Comparison of ENCODE assay signal across 8 cellular contexts in the genomic region with DNA sequence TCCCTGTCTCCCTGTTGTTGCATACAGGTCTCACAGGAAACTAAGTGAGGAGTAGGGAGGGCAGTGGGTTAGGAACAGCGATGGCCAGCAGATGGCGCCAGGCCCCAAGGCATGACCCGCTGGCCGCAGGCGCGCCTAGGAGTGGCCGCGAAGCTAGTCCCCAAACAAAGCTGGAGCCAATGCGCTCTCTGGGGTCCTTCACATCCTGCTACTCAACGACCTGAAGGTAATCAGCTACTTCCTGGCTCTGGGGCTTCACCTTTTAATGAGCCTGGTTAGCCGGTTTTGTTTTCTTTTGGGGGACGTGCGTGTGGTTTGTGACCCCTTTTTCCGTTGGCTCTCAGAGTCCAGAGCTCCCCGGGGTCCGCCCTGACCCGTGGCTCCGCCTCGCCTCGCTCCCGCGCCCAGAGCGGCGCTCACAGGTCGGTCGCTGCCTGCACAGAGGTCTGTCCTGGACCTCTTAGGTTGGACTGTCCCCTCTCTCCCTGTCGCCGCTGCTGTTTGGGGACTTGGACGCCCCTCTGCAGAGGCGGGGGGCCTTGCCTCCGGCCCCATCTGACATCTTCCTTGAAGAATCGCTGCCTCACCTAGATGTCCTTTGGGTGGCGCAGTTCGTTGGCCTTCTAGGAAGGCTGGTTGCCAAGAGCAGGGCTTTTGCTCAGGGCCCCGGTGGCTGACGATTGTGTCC.
DNase-seq lines count a peak whose midpoint lies in the region; ATAC-seq and TF ChIP-seq lines count a peak whose summit lies in the region.

No MANE protein-coding gene starts in this region.

- H3K27me3 ChIP-seq in left lung, result peaks cover 0 to 53% of the 10 kb centered on the region in 2 donors

- DNase-seq in A172 (ENCODE audit: low spot score), result peak; percentile 76
- DNase-seq in NCI-H446 treated with DMSO at 0.1 percent for 48 hours (lab: John Stamatoyannopoulos, UW), result peak; percentile 21
- peak; percentile 87 for DNase-seq in activated CD4-positive, alpha-beta T cell treated with anti-CD3 and anti-CD28 coated beads for 48 hours
- DNase-seq in dedifferentiated amniotic fluid mesenchymal stem cell (ENCODE audit: extremely low spot score), result peak; percentile 69
- DNase-seq in left lung, result peak; percentile 86 to 97
- DNase-seq in stimulated activated CD4-positive, alpha-beta T cell treated with anti-CD3 and anti-CD28 coated beads, Interleukin-2, amount 100 ng/mL, for 24 hours, result peak; percentile 82 to 85

- intact Hi-C loops in left lung (cut with DNase I), result loop anchor here in 1 of 2 donors (5.0 kb wide), 2 partner anchors 465 to 620 kb away; no protein-coding TSS in a partner anchor

- no peaks in the 10 kb centered on the region for H3K9me3 ChIP-seq in left lung

- no peak overlapping the region for H3K27ac ChIP-seq in left lung

- H3K4me3 ChIP-seq in left lung, result peak overlapping the region; percentile 19 to 37

- peaks cover 6 to 10% of the 10 kb centered on the region in 2 donors for H3K4me1 ChIP-seq in left lung

- H3K36me3 ChIP-seq in left lung, result no peaks in the 10 kb centered on the region

- peak; percentile 86 for ATAC-seq in GM18498 (IDR thresholded peaks at IDR 0.05; ENCODE audit: unreplicated experiment)
- ATAC-seq in HG03066 (IDR thresholded peaks at IDR 0.05; ENCODE audit: low read depth, unreplicated experiment), result peak; percentile 64
- peak; percentile 99 for ATAC-seq in left lung

- peak; percentile 88 to 94 for TF ChIP-seq CTCF in left lung (IDR thresholded peaks at IDR 0.05)

Comparison
In these comparisons a context has a peak if more than half of its experiments do, and no peak if none do; other contexts are left out.
1. DNase-seq: peak in every context shown above with its lines; median percentile 92 in left lung; 87 in activated CD4-positive, alpha-beta T cell treated with anti-CD3 and anti-CD28 coated beads for 48 hours; 84 in stimulated activated CD4-positive, alpha-beta T cell treated with anti-CD3 and anti-CD28 coated beads, Interleukin-2, amount 100 ng/mL, for 24 hours; 76 in A172; 69 in dedifferentiated amniotic fluid mesenchymal stem cell; 21 in NCI-H446 treated with DMSO at 0.1 percent for 48 hours.